In the genomic region with DNA sequence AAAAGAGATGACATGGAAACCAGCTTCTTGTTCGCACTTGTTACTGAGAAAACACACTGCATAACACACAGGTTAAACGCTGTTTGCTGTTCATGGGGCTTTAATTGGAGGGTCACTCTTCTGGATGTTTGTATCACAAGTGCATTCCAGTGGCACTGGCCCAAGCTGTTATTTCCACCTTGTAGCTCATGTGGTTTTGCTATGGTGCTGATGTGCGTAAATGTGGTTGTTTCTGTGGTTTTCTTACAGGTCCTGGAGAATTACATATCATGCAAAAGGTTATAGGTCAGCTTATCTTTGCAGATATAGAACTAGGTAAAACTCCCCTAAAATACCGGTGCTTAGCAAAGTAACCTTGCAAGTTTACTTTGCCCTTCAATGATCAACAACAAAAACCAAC, we compare ENCODE assay signal across 9 cellular contexts.
DNase-seq lines count a peak whose midpoint lies in the region; ATAC-seq and TF ChIP-seq lines count a peak whose summit lies in the region.
"Had no signal": no experiment of that assay in that cellular context is flagged by ENCODE, and none has a peak within 500 bp of the region (broad histone marks: within the 10 kb centered on the region; RNA-seq: fewer than 3 reads in every experiment).

No MANE protein-coding gene starts in this region.

- ATAC-seq in GM19463 (IDR thresholded peaks at IDR 0.05; ENCODE audit: unreplicated experiment) = peak; percentile 61
- no peak for ATAC-seq in GM21528 (IDR thresholded peaks at IDR 0.05; ENCODE audit: low FRiP score, unreplicated experiment)
- no peak for ATAC-seq in GM21737 (IDR thresholded peaks at IDR 0.05; ENCODE audit: unreplicated experiment)

- peak; percentile 16 for DNase-seq in EL
- peak; percentile 68 for DNase-seq in OCI-M1 (lab: John Stamatoyannopoulos, UW)
- DNase-seq in fibroblast of pulmonary artery (ENCODE audit: low read depth) = peak; percentile 17
- no peak for DNase-seq in DMS 273 (lab: John Stamatoyannopoulos, UW; ENCODE audit: unreplicated experiment)
- no peak for DNase-seq in SK-N-DZ (ENCODE audit: low spot score)
- DNase-seq: mesendoderm had no signal

- TF ChIP-seq CTCF in fibroblast of pulmonary artery (IDR thresholded peaks at IDR 0.05; ENCODE audit: low read length, missing control alignments) = no peak

- H3K4me3 ChIP-seq in fibroblast of pulmonary artery (replicated peaks; ENCODE audit: low read depth, low read length) = no peak overlapping the region

Comparison
In these comparisons a context has a peak if more than half of its experiments do, and no peak if none do; other contexts are left out.
1. DNase-seq: peak in EL (single experiment), OCI-M1 (single experiment) and fibroblast of pulmonary artery (single experiment); none in DMS 273 (single experiment) and SK-N-DZ (single experiment).